Comparison of ENCODE assay signal across 8 cellular contexts in the genomic region with DNA sequence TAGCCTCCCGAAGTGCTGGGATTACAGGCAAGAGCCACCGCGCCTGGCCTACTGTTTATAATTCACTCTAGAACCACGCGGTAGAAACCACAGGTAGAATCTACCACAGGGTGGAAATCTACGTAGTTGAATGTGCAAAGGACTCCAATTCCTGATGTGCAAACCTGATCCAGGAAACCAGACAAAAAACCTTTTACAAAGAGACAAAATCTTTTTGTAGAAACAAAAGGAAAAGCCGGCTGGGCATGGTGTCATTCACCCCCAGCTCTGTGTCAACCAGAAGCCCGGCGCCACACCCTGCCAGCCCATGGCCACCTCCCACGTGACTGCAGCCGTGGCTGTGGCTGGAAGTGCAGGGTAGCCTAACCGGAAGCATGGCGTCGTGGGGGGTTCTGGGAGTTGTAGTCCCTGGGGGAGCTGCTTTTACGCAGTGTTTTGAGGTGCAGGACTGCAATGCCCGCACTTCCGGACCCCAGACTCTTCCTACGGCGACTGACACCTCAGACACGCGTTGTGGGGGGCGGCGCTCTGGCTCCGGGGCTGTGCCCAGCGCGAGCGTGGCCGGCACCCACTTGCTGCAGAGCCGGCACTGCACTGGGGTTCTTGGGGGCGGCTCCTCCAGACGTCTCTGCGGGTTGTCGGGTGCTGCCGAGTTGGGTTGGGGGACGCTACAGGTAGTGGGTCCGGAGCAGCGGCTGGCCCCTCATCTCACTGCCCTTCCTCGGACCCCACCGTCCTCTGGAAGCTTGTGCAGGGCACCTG. TPM values are rescaled to one million over a fixed set of nuclear protein-coding genes. Genes with fewer than 3 reads are reported as not detected.
DNase-seq lines count a peak whose midpoint lies in the region; ATAC-seq, FAIRE-seq and TF ChIP-seq lines count a peak whose summit lies in the region.

No MANE protein-coding gene starts in this region.

- ATAC-seq in HG02840 (IDR thresholded peaks at IDR 0.05; ENCODE audit: low FRiP score, unreplicated experiment) (peak; percentile 98), left cardiac atrium (peak; percentile 100), upper lobe of right lung (peak; percentile 100)

- peaks cover 6% of the 10 kb centered on the region for H3K4me1 ChIP-seq in upper lobe of right lung

- no peaks in the 10 kb centered on the region for H3K27me3 ChIP-seq in upper lobe of right lung

- H3K27ac ChIP-seq in upper lobe of right lung = peak overlapping the region; percentile 88

- TF ChIP-seq POLR2A in GM12891 (IDR thresholded peaks at IDR 0.05; ENCODE audit: low read depth, low read length) = no peak; the same call in 1 of the 2 replicates

- H3K4me3 ChIP-seq in upper lobe of right lung = peak overlapping the region; percentile 61

- TF ChIP-seq CTCF in upper lobe of right lung (IDR thresholded peaks at IDR 0.05) = no peak

- H3K36me3 ChIP-seq in upper lobe of right lung = no peaks in the 10 kb centered on the region

- DNase-seq in GM12891 (ENCODE audit: insufficient read length, low spot score) (peak; percentile 92), NCI-H1436 (lab: John Stamatoyannopoulos, UW) (peak; percentile 85), SW480 (ENCODE audit: low spot score) (peak; percentile 97), amniotic epithelial cell (ENCODE audit: low read depth) (peak; percentile 89), left cardiac atrium (peak; percentile 97), posterior vena cava (ENCODE audit: low spot score) (peak; percentile 98), upper lobe of right lung (peak; percentile 97)

- intact Hi-C loops in left cardiac atrium (cut with DNase I) = no loop called here
- intact Hi-C loops in posterior vena cava (cut with DNase I) = no loop called here
- intact Hi-C loops in upper lobe of right lung (cut with DNase I) = no loop called here

- no peaks in the 10 kb centered on the region for H3K9me3 ChIP-seq in upper lobe of right lung

- FAIRE-seq in GM12891 (lab: Jason Lieb, UNC) = peak; percentile 91

TF ChIP-seq in GM12891, 5 proteins besides CTCF, POLR2A, EP300 and RAD21:
- peak; percentile 46; the same call in 1 of the 2 replicates for TF ChIP-seq TAF1 (IDR thresholded peaks at IDR 0.05; ENCODE audit: low read depth, low read length)
- peak; percentile 68 for TF ChIP-seq POLR2AphosphoS5 (IDR thresholded peaks at IDR 0.05; ENCODE audit: low read depth, low read length)
- TF ChIP-seq PAX5 (IDR thresholded peaks at IDR 0.05; ENCODE audit: insufficient read depth, low read length, severe bottlenecking) = no peak
- TF ChIP-seq POU2F2 (IDR thresholded peaks at IDR 0.05; ENCODE audit: low read depth, low read length) = 0 out of 2 replicates have a peak, but pooled peaks have one; percentile 49

RNA-seq across cellular contexts. Expression of a gene that starts 41.5 kb away (rescaled TPM):
- polyA plus RNA-seq in GM12891 (2012; ENCODE audit: low read depth, missing spikeins) = 19.2 TPM
- total RNA-seq in left cardiac atrium (10 to 100 TPM; 28.0 to 40.2 TPM), posterior vena cava (10 to 100 TPM; 36.7 to 41.4 TPM), upper lobe of right lung (32.1 TPM)

RNA-seq across cellular contexts. Expression of a gene that starts 57.7 kb away (rescaled TPM):
- polyA plus RNA-seq in GM12891 (2012; ENCODE audit: low read depth, missing spikeins) = not detected
- total RNA-seq in left cardiac atrium (not detected), posterior vena cava (not detected), upper lobe of right lung (not detected)

Comparison
In these comparisons a context has a peak if more than half of its experiments do, and no peak if none do; other contexts are left out.
1. Peak in every context shown above with its lines: DNase-seq, ATAC-seq, H3K4me3 ChIP-seq and H3K27ac ChIP-seq.